ENCODE assay signal across 1 cellular context in the genomic region with DNA sequence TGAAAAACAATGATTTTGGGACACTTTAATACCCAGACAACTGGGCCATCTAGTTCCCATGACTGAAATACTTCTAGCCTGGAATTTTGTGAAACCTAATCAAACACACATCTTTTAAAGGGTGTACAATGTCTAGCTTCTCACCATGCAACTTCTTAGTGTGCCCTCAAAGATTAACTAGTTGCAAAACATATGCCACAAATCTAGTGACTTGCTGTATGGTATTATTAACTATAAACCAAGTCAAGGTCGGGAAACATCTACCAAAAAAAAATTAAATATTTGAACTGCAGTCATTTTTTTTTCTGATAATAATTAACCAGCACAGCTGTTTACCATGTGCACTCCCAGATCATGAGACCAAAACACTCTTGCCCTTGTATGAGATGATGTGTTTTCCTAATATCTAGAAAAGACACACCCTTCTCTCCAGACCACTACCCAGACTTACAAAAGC.
TF ChIP-seq lines count a peak whose summit lies in the region.

No MANE protein-coding gene starts in this region.

TF ChIP-seq in HepG2, 621 proteins besides CTCF, POLR2A, EP300 and RAD21 (continued from another document and continues in another):
- TF ChIP-seq, protein P1, sequence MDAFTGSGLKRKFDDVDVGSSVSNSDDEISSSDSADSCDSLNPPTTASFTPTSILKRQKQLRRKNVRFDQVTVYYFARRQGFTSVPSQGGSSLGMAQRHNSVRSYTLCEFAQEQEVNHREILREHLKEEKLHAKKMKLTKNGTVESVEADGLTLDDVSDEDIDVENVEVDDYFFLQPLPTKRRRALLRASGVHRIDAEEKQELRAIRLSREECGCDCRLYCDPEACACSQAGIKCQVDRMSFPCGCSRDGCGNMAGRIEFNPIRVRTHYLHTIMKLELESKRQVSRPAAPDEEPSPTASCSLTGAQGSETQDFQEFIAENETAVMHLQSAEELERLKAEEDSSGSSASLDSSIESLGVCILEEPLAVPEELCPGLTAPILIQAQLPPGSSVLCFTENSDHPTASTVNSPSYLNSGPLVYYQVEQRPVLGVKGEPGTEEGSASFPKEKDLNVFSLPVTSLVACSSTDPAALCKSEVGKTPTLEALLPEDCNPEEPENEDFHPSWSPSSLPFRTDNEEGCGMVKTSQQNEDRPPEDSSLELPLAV (CRISPR knock-in tag; conservative IDR thresholded peaks at IDR 0.05; ENCODE audit: low read depth) = no peak
- peak; percentile 81 for TF ChIP-seq SAP130 (CRISPR knock-in tag; IDR thresholded peaks at IDR 0.05; ENCODE audit: low read depth)
- TF ChIP-seq SOX13 (IDR thresholded peaks at IDR 0.05) = no peak
- peak in 1 of 2 experiments; percentile 79; a peak in 2 of 4 replicates for TF ChIP-seq SOX13 (CRISPR knock-in tag; conservative IDR thresholded peaks at IDR 0.05 in 1 of 2, IDR thresholded peaks at IDR 0.05 in 1 of 2)
- TF ChIP-seq, protein P2, sequence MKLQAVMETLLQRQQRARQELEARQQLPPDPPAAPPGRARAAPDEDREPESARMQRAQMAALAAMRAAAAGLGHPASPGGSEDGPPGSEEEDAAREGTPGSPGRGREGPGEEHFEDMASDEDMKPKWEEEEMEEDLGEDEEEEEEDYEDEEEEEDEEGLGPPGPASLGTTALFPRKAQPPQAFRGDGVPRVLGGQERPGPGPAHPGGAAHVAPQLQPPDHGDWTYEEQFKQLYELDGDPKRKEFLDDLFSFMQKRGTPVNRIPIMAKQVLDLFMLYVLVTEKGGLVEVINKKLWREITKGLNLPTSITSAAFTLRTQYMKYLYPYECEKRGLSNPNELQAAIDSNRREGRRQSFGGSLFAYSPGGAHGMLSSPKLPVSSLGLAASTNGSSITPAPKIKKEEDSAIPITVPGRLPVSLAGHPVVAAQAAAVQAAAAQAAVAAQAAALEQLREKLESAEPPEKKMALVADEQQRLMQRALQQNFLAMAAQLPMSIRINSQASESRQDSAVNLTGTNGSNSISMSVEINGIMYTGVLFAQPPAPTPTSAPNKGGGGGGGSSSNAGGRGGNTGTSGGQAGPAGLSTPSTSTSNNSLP (IDR thresholded peaks at IDR 0.05; ENCODE audit: low read depth, low read length) = peak; percentile 85
- 0 out of 4 replicates have a peak, but pooled peaks of 1 of the 2 experiments have one; percentile 18 for TF ChIP-seq NR2F1 (CRISPR knock-in tag; IDR thresholded peaks at IDR 0.05)
- TF ChIP-seq, protein P3, sequence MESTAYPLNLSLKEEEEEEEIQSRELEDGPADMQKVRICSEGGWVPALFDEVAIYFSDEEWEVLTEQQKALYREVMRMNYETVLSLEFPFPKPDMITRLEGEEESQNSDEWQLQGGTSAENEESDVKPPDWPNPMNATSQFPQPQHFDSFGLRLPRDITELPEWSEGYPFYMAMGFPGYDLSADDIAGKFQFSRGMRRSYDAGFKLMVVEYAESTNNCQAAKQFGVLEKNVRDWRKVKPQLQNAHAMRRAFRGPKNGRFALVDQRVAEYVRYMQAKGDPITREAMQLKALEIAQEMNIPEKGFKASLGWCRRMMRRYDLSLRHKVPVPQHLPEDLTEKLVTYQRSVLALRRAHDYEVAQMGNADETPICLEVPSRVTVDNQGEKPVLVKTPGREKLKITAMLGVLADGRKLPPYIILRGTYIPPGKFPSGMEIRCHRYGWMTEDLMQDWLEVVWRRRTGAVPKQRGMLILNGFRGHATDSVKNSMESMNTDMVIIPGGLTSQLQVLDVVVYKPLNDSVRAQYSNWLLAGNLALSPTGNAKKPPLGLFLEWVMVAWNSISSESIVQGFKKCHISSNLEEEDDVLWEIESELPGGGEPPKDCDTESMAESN (CRISPR knock-in tag; conservative IDR thresholded peaks at IDR 0.05) = 0 out of 2 replicates have a peak, but pooled peaks have one; percentile 1
- no peak for TF ChIP-seq HDAC2 (CRISPR knock-in tag; IDR thresholded peaks at IDR 0.05)
- TF ChIP-seq ESRRA (CRISPR knock-in tag; IDR thresholded peaks at IDR 0.05; ENCODE audit: low read depth) = no peak
- TF ChIP-seq ISL2 (CRISPR knock-in tag; IDR thresholded peaks at IDR 0.05) = peak; percentile 62
- peak; percentile 82 for TF ChIP-seq NCOA2 (CRISPR knock-in tag; IDR thresholded peaks at IDR 0.05)
- peak; percentile 45; the same call in 1 of the 3 replicates for TF ChIP-seq MXI1 (IDR thresholded peaks at IDR 0.05; ENCODE audit: borderline replicate concordance, low read depth, low read length)
- TF ChIP-seq HOXA5 (CRISPR knock-in tag; IDR thresholded peaks at IDR 0.05) = 0 out of 2 replicates have a peak, but pooled peaks have one; percentile 57
- TF ChIP-seq, protein P4, sequence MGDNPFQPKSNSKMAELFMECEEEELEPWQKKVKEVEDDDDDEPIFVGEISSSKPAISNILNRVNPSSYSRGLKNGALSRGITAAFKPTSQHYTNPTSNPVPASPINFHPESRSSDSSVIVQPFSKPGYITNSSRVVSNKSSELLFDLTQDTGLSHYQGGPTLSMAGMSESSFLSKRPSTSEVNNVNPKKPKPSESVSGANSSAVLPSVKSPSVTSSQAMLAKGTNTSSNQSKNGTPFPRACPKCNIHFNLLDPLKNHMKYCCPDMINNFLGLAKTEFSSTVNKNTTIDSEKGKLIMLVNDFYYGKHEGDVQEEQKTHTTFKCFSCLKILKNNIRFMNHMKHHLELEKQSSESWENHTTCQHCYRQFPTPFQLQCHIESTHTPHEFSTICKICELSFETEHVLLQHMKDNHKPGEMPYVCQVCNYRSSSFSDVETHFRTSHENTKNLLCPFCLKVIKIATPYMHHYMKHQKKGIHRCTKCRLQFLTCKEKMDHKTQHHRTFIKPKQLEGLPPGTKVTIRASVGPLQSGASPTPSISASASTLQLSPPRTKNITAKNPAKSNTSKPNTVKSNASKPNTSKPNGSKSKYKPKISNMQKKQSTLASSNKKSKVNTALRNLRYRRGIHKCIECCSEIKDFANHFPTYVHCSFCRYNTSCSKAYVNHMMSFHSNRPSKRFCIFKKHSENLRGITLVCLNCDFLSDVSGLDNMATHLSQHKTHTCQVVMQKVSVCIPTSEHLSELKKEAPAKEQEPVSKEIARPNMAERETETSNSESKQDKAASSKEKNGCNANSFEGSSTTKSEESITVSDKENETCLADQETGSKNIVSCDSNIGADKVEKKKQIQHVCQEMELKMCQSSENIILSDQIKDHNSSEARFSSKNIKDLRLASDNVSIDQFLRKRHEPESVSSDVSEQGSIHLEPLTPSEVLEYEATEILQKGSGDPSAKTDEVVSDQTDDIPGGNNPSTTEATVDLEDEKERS (CRISPR knock-in tag; IDR thresholded peaks at IDR 0.05) = 0 out of 2 replicates have a peak, but pooled peaks have one; percentile 37
- peak; percentile 44 for TF ChIP-seq HNF4A (CRISPR knock-in tag; IDR thresholded peaks at IDR 0.05)
- TF ChIP-seq ZNF430 (CRISPR knock-in tag; IDR thresholded peaks at IDR 0.05) = no peak
- TF ChIP-seq EED (CRISPR knock-in tag; IDR thresholded peaks at IDR 0.05) = no peak
- TF ChIP-seq, protein P5, sequence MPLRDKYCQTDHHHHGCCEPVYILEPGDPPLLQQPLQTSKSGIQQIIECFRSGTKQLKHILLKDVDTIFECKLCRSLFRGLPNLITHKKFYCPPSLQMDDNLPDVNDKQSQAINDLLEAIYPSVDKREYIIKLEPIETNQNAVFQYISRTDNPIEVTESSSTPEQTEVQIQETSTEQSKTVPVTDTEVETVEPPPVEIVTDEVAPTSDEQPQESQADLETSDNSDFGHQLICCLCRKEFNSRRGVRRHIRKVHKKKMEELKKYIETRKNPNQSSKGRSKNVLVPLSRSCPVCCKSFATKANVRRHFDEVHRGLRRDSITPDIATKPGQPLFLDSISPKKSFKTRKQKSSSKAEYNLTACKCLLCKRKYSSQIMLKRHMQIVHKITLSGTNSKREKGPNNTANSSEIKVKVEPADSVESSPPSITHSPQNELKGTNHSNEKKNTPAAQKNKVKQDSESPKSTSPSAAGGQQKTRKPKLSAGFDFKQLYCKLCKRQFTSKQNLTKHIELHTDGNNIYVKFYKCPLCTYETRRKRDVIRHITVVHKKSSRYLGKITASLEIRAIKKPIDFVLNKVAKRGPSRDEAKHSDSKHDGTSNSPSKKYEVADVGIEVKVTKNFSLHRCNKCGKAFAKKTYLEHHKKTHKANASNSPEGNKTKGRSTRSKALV (CRISPR knock-in tag; IDR thresholded peaks at IDR 0.05) = peak; percentile 42; the same call in 1 of the 2 replicates
- TF ChIP-seq, protein P6, sequence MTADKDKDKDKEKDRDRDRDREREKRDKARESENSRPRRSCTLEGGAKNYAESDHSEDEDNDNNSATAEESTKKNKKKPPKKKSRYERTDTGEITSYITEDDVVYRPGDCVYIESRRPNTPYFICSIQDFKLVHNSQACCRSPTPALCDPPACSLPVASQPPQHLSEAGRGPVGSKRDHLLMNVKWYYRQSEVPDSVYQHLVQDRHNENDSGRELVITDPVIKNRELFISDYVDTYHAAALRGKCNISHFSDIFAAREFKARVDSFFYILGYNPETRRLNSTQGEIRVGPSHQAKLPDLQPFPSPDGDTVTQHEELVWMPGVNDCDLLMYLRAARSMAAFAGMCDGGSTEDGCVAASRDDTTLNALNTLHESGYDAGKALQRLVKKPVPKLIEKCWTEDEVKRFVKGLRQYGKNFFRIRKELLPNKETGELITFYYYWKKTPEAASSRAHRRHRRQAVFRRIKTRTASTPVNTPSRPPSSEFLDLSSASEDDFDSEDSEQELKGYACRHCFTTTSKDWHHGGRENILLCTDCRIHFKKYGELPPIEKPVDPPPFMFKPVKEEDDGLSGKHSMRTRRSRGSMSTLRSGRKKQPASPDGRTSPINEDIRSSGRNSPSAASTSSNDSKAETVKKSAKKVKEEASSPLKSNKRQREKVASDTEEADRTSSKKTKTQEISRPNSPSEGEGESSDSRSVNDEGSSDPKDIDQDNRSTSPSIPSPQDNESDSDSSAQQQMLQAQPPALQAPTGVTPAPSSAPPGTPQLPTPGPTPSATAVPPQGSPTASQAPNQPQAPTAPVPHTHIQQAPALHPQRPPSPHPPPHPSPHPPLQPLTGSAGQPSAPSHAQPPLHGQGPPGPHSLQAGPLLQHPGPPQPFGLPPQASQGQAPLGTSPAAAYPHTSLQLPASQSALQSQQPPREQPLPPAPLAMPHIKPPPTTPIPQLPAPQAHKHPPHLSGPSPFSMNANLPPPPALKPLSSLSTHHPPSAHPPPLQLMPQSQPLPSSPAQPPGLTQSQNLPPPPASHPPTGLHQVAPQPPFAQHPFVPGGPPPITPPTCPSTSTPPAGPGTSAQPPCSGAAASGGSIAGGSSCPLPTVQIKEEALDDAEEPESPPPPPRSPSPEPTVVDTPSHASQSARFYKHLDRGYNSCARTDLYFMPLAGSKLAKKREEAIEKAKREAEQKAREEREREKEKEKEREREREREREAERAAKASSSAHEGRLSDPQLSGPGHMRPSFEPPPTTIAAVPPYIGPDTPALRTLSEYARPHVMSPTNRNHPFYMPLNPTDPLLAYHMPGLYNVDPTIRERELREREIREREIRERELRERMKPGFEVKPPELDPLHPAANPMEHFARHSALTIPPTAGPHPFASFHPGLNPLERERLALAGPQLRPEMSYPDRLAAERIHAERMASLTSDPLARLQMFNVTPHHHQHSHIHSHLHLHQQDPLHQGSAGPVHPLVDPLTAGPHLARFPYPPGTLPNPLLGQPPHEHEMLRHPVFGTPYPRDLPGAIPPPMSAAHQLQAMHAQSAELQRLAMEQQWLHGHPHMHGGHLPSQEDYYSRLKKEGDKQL (CRISPR knock-in tag; IDR thresholded peaks at IDR 0.05; ENCODE audit: low read depth) = 0 out of 2 replicates have a peak, but pooled peaks have one; percentile 22
- TF ChIP-seq, protein P7, sequence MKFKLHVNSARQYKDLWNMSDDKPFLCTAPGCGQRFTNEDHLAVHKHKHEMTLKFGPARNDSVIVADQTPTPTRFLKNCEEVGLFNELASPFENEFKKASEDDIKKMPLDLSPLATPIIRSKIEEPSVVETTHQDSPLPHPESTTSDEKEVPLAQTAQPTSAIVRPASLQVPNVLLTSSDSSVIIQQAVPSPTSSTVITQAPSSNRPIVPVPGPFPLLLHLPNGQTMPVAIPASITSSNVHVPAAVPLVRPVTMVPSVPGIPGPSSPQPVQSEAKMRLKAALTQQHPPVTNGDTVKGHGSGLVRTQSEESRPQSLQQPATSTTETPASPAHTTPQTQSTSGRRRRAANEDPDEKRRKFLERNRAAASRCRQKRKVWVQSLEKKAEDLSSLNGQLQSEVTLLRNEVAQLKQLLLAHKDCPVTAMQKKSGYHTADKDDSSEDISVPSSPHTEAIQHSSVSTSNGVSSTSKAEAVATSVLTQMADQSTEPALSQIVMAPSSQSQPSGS (CRISPR knock-in tag; IDR thresholded peaks at IDR 0.05) = peak; percentile 21; the same call in 1 of the 2 replicates
- TF ChIP-seq, protein P8, sequence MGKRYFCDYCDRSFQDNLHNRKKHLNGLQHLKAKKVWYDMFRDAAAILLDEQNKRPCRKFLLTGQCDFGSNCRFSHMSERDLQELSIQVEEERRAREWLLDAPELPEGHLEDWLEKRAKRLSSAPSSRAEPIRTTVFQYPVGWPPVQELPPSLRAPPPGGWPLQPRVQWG (CRISPR knock-in tag; IDR thresholded peaks at IDR 0.05; ENCODE audit: borderline replicate concordance, low read depth) = no peak
- no peak for TF ChIP-seq JARID2 (CRISPR knock-in tag; IDR thresholded peaks at IDR 0.05; ENCODE audit: insufficient replicate concordance)
- no peak for TF ChIP-seq NFYB (CRISPR knock-in tag; IDR thresholded peaks at IDR 0.05)
- peak; percentile 26; the same call in 1 of the 2 replicates for TF ChIP-seq PHF21A (CRISPR knock-in tag; IDR thresholded peaks at IDR 0.05)
- TF ChIP-seq ATAD3A (CRISPR knock-in tag; IDR thresholded peaks at IDR 0.05) = no peak
- 0 out of 2 replicates have a peak, but pooled peaks have one; percentile 27 for TF ChIP-seq KLF12 (CRISPR knock-in tag; IDR thresholded peaks at IDR 0.05; ENCODE audit: borderline replicate concordance)
- TF ChIP-seq SMAD3 (CRISPR knock-in tag; IDR thresholded peaks at IDR 0.05) = 0 out of 2 replicates have a peak, but pooled peaks have one; percentile 25
- TF ChIP-seq ATF7 (IDR thresholded peaks at IDR 0.05) = no peak
- TF ChIP-seq ATF7 (CRISPR knock-in tag; IDR thresholded peaks at IDR 0.05) = no peak
- TF ChIP-seq, protein P9, sequence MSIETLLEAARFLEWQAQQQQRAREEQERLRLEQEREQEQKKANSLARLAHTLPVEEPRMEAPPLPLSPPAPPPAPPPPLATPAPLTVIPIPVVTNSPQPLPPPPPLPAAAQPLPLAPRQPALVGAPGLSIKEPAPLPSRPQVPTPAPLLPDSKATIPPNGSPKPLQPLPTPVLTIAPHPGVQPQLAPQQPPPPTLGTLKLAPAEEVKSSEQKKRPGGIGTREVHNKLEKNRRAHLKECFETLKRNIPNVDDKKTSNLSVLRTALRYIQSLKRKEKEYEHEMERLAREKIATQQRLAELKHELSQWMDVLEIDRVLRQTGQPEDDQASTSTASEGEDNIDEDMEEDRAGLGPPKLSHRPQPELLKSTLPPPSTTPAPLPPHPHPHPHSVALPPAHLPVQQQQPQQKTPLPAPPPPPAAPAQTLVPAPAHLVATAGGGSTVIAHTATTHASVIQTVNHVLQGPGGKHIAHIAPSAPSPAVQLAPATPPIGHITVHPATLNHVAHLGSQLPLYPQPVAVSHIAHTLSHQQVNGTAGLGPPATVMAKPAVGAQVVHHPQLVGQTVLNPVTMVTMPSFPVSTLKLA (IDR thresholded peaks at IDR 0.05) = 0 out of 2 replicates have a peak, but pooled peaks have one; percentile 7
- peak; percentile 24; the same call in 1 of the 2 replicates for TF ChIP-seq FOSL2 (CRISPR knock-in tag; IDR thresholded peaks at IDR 0.05)
- TF ChIP-seq, protein P10, sequence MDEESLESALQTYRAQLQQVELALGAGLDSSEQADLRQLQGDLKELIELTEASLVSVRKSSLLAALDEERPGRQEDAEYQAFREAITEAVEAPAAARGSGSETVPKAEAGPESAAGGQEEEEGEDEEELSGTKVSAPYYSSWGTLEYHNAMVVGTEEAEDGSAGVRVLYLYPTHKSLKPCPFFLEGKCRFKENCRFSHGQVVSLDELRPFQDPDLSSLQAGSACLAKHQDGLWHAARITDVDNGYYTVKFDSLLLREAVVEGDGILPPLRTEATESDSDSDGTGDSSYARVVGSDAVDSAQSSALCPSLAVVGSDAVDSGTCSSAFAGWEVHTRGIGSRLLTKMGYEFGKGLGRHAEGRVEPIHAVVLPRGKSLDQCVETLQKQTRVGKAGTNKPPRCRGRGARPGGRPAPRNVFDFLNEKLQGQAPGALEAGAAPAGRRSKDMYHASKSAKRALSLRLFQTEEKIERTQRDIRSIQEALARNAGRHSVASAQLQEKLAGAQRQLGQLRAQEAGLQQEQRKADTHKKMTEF (CRISPR knock-in tag; IDR thresholded peaks at IDR 0.05) = peak; percentile 69; the same call in 1 of the 2 replicates
- TF ChIP-seq FOXP1 (IDR thresholded peaks at IDR 0.05) = no peak
- peak; percentile 79; the same call in 1 of the 2 replicates for TF ChIP-seq FOXP1 (CRISPR knock-in tag; IDR thresholded peaks at IDR 0.05)
